Comparison of ENCODE assay signal across 17 cellular contexts in the genomic region with DNA sequence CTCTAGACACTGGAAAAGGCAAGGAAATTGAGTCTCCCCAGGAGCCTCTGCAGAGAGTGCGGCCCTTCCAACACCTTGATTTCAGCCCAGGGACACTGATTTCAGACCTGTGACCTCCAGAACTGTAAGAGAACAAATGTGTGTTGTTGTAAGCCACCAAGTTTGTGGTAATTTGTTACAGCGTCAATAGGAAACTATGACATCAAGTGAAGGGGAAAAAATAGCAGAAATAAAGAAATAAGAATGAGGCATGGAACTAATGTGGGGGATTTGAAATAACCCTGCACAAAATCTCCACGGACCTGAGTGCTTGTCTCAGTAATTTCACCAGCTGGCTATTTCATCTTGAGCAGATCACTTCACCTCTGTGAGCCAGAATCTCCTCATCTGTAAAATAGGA.
"Had no signal": no experiment of that assay in that cellular context is flagged by ENCODE, and none has a peak within 500 bp of the region (broad histone marks: within the 10 kb centered on the region; RNA-seq: fewer than 3 reads in every experiment).

No MANE protein-coding gene starts in this region.

- H3K27ac ChIP-seq: colonic mucosa, neutrophil, upper lobe of left lung had no signal

- H3K27me3 Mint-ChIP-seq: activated T-cell treated with anti-CD3 and anti-CD28 coated beads, Interleukin-2, amount 50 U/mL, for 24 hours; central memory CD8-positive, alpha-beta T cell had no signal

- DNase-seq: activated CD4-positive, alpha-beta memory T cell treated with anti-CD3 and anti-CD28 coated beads, Interleukin-2, amount 10 ng/mL, durations not matched to agents 7 days and 5 days; activated CD4-positive, alpha-beta T cell treated with anti-CD3 and anti-CD28 coated beads for 48 hours; activated naive CD4-positive, alpha-beta T cell treated with anti-CD3 and anti-CD28 coated beads for 36 hours; activated T-cell treated with anti-CD3 and anti-CD28 coated beads, Interleukin-2, amount 50 U/mL, for 24 hours; colonic mucosa; heart right ventricle; left ventricle myocardium inferior; mammary epithelial cell; posterior cingulate gyrus; stimulated activated CD4-positive, alpha-beta T cell treated with anti-CD3 and anti-CD28 coated beads, Interleukin-12 subunit alpha, Interleukin-12 subunit beta, amount 100 ng/mL, for 4 hours; stimulated activated CD4-positive, alpha-beta T cell treated with anti-CD3 and anti-CD28 coated beads, Interleukin-2, amount 100 ng/mL, for 24 hours; stomach; upper lobe of left lung had no signal

- H3K9me3 Mint-ChIP-seq: activated CD4-positive, alpha-beta memory T cell treated with anti-CD3 and anti-CD28 coated beads, Interleukin-2, amount 10 ng/mL, durations not matched to agents 7 days and 5 days; activated naive CD4-positive, alpha-beta T cell treated with anti-CD3 and anti-CD28 coated beads for 36 hours; activated T-cell treated with anti-CD3 and anti-CD28 coated beads, Interleukin-2, amount 50 U/mL, for 24 hours; central memory CD8-positive, alpha-beta T cell had no signal

- H3K27me3 ChIP-seq: ascending aorta, colonic mucosa, heart right ventricle, stomach, upper lobe of left lung had no signal

- ATAC-seq: heart right ventricle had no signal

- H3K4me3 Mint-ChIP-seq: activated CD4-positive, alpha-beta memory T cell treated with anti-CD3 and anti-CD28 coated beads, Interleukin-2, amount 10 ng/mL, durations not matched to agents 7 days and 5 days; activated naive CD4-positive, alpha-beta T cell treated with anti-CD3 and anti-CD28 coated beads for 36 hours; activated T-cell treated with anti-CD3 and anti-CD28 coated beads, Interleukin-2, amount 50 U/mL, for 24 hours; central memory CD8-positive, alpha-beta T cell; T-helper 2 cell treated with Interferon-gamma antibody and Interleukin-4, amounts not matched to agents 5 μg/mL and 100 μg/mL, for 36 hours had no signal

- H3K27ac Mint-ChIP-seq: activated CD4-positive, alpha-beta memory T cell treated with anti-CD3 and anti-CD28 coated beads, Interleukin-2, amount 10 ng/mL, durations not matched to agents 7 days and 5 days; activated naive CD4-positive, alpha-beta T cell treated with anti-CD3 and anti-CD28 coated beads for 36 hours; activated T-cell treated with anti-CD3 and anti-CD28 coated beads, Interleukin-2, amount 50 U/mL, for 24 hours; T-helper 2 cell treated with Interferon-gamma antibody and Interleukin-4, amounts not matched to agents 5 μg/mL and 100 μg/mL, for 36 hours had no signal

- H3K36me3 ChIP-seq: ascending aorta, colonic mucosa, heart right ventricle, left ventricle myocardium inferior, neutrophil, stomach, upper lobe of left lung had no signal

- H3K9me3 ChIP-seq: ascending aorta, colonic mucosa, heart right ventricle, left ventricle myocardium inferior, neutrophil, stomach, upper lobe of left lung had no signal

- H3K4me3 ChIP-seq: ascending aorta, colonic mucosa, heart right ventricle, left ventricle myocardium inferior, stomach, upper lobe of left lung had no signal
